In the genomic region with DNA sequence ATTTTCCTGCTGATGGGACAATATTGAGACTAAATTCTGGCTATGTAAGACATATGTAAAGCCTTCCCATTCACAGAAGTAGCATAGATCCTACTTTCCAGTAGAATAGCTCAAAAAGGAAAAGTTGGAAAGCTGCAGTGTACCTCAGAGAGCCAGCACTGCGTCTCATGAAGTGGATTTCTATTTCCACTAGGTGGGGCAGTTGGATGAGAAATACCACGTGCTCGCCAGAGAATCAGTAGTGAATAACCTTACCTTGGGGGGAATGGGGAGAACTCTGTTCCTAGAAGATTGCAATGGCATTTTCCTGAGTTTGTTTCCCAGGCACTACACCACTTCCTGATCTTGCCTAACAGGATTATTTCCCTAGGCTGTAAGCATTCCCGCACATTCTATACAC, we compare ENCODE assay signal across 1 cellular context.
TF ChIP-seq lines count a peak whose summit lies in the region.

No MANE protein-coding gene starts in this region.

TF ChIP-seq in HCT116, 20 proteins besides CTCF, POLR2A, EP300 and RAD21 (continued from another document):
- TF ChIP-seq YY1 (IDR thresholded peaks at IDR 0.05; ENCODE audit: extremely low read depth, insufficient replicate concordance, low read depth, low read length) (no peak), EGR1 (IDR thresholded peaks at IDR 0.05; ENCODE audit: low read depth) (no peak), ZFX (IDR thresholded peaks at IDR 0.05) (no peak), SRF (IDR thresholded peaks at IDR 0.05; ENCODE audit: low read depth) (no peak)
